In the genomic region with DNA sequence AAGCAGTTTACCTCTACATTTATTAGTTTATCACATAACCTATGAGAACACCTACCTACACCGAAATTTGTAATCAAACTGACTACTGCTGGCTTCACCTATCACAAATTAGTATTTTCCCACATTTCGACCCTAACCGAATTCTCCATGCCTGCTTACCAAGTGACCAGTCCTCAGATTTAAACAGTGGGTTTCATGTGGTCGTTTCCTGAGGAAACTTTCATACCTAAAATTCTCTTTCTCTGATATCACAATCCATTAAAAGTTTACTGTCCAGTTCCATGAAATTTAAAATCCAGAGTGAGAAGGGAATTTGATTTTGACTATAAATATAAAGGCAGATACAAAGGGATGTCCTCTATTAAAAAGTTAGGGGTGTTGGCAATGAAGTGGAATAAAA, we compare ENCODE assay signal across 1 cellular context.
TF ChIP-seq lines count a peak whose summit lies in the region.

No MANE protein-coding gene starts in this region.

TF ChIP-seq in HEK293, 187 proteins besides CTCF, POLR2A, EP300 and RAD21 (continued from another document):
- TF ChIP-seq PRDM10 (tag by site-specific recombination; IDR thresholded peaks at IDR 0.05): no peak
- TF ChIP-seq, protein P1, sequence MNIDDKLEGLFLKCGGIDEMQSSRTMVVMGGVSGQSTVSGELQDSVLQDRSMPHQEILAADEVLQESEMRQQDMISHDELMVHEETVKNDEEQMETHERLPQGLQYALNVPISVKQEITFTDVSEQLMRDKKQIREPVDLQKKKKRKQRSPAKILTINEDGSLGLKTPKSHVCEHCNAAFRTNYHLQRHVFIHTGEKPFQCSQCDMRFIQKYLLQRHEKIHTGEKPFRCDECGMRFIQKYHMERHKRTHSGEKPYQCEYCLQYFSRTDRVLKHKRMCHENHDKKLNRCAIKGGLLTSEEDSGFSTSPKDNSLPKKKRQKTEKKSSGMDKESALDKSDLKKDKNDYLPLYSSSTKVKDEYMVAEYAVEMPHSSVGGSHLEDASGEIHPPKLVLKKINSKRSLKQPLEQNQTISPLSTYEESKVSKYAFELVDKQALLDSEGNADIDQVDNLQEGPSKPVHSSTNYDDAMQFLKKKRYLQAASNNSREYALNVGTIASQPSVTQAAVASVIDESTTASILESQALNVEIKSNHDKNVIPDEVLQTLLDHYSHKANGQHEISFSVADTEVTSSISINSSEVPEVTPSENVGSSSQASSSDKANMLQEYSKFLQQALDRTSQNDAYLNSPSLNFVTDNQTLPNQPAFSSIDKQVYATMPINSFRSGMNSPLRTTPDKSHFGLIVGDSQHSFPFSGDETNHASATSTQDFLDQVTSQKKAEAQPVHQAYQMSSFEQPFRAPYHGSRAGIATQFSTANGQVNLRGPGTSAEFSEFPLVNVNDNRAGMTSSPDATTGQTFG (tag by site-specific recombination; IDR thresholded peaks at IDR 0.05; ENCODE audit: borderline replicate concordance): no peak
- no peak for TF ChIP-seq SCRT1 (tag by site-specific recombination; IDR thresholded peaks at IDR 0.05; ENCODE audit: borderline replicate concordance)
- no peak for TF ChIP-seq ZBTB11 (tag by site-specific recombination; conservative IDR thresholded peaks at IDR 0.05; ENCODE audit: low read depth)
- no peak for TF ChIP-seq ZXDB (tag by site-specific recombination; IDR thresholded peaks at IDR 0.05)
- TF ChIP-seq ZNF280C (tag by site-specific recombination; IDR thresholded peaks at IDR 0.05): no peak
- no peak for TF ChIP-seq ELK4 (IDR thresholded peaks at IDR 0.05; ENCODE audit: borderline replicate concordance, low read depth, low read length)
- no peak for TF ChIP-seq MYNN (tag by site-specific recombination; IDR thresholded peaks at IDR 0.05; ENCODE audit: borderline replicate concordance)
- TF ChIP-seq ZFP3 (tag by site-specific recombination; IDR thresholded peaks at IDR 0.05; ENCODE audit: low read depth): no peak
- no peak for TF ChIP-seq BCL11B (tag by site-specific recombination; IDR thresholded peaks at IDR 0.05; ENCODE audit: low read depth)
- no peak for TF ChIP-seq ZNF513 (tag by site-specific recombination; IDR thresholded peaks at IDR 0.05)
- no peak for TF ChIP-seq HIC1 (tag by site-specific recombination; IDR thresholded peaks at IDR 0.05)
- no peak for TF ChIP-seq ZNF596 (tag by site-specific recombination; IDR thresholded peaks at IDR 0.05)
